14 cellular contexts compared by ENCODE assay signal in genomic region chr4:130359537-130359936, GRCh38.
DNase-seq lines count a peak whose midpoint lies in the region; ATAC-seq, FAIRE-seq and TF ChIP-seq lines count a peak whose summit lies in the region.
"Had no signal": no experiment of that assay in that cellular context is flagged by ENCODE, and none has a peak within 500 bp of the region (broad histone marks: within the 10 kb centered on the region; RNA-seq: fewer than 3 reads in every experiment).

No MANE protein-coding gene starts in this region.

- no peaks in the 10 kb centered on the region for H3K79me2 ChIP-seq in MM.1S (ENCODE audit: low read length)

- no peak overlapping the region for H3K4me2 ChIP-seq in MM.1S (ENCODE audit: low read depth, low read length)

- H3K9ac ChIP-seq in MM.1S (ENCODE audit: low read length) = no peak overlapping the region

- no peaks in the 10 kb centered on the region for H3K9me2 ChIP-seq in MM.1S (replicated peaks; ENCODE audit: insufficient read depth, low read length)

- no peak for DNase-seq in D721Med (ENCODE audit: insufficient read length, low spot score)
- DNase-seq in MM.1S = no peak
- DNase-seq in cerebellar cortex (ENCODE audit: low spot score) = peak; percentile 9
- peak; percentile 5 for DNase-seq in midbrain (lab: John Stamatoyannopoulos, UW)
- no peak for DNase-seq in NCI-H187 treated with DMSO at 0.1 percent for 48 hours (lab: John Stamatoyannopoulos, UW)
- DNase-seq: activated CD4-positive, CD25-positive, alpha-beta regulatory T cell; kidney glomerular epithelial cell; MG63; stimulated activated CD4-positive, alpha-beta T cell treated with anti-CD3 and anti-CD28 coated beads, Interleukin-1b, Interleukin-23, amount 100 ng/mL, for 48 hours; upper lobe of right lung had no signal

- H3K27me3 ChIP-seq in MM.1S (replicated peaks; ENCODE audit: insufficient read depth, low read length) = no peaks in the 10 kb centered on the region
- H3K27me3 ChIP-seq: MG63, upper lobe of right lung had no signal

- peak; percentile 39 for TF ChIP-seq CTCF in D721Med (IDR thresholded peaks at IDR 0.05; ENCODE audit: insufficient read depth, missing control alignments)
- TF ChIP-seq CTCF in MM.1S (IDR thresholded peaks at IDR 0.05; ENCODE audit: low read length) = peak; percentile 43

- ATAC-seq in GM19463 (IDR thresholded peaks at IDR 0.05; ENCODE audit: unreplicated experiment) (no peak), GM18517 (IDR thresholded peaks at IDR 0.05; ENCODE audit: unreplicated experiment) (no peak), HG03159 (IDR thresholded peaks at IDR 0.05; ENCODE audit: unreplicated experiment) (no peak)
- ATAC-seq: upper lobe of right lung had no signal

- no peaks in the 10 kb centered on the region for H3K36me3 ChIP-seq in MM.1S (replicated peaks; ENCODE audit: insufficient read depth, low read length)
- H3K36me3 ChIP-seq: HAP-1, MG63, upper lobe of right lung had no signal

- peak; percentile 63 for FAIRE-seq in D721Med (lab: Jason Lieb, UNC)

- no peaks in the 10 kb centered on the region for H3F3A ChIP-seq in MM.1S (ENCODE audit: insufficient read depth, low read length)

- H4K20me1 ChIP-seq in MM.1S (ENCODE audit: insufficient read depth, low read length) = no peaks in the 10 kb centered on the region

- no peaks in the 10 kb centered on the region for H3K9me3 ChIP-seq in MM.1S (replicated peaks; ENCODE audit: insufficient read depth, low read length)
- H3K9me3 ChIP-seq: HAP-1, MG63, upper lobe of right lung had no signal

- no peak overlapping the region for H2AFZ ChIP-seq in MM.1S (ENCODE audit: low read length)

- H3K27ac ChIP-seq in MM.1S (ENCODE audit: low read length) = no peak overlapping the region
- H3K27ac ChIP-seq: upper lobe of right lung had no signal

- H3K4me3 ChIP-seq in MM.1S (ENCODE audit: low read length) = no peak overlapping the region
- H3K4me3 ChIP-seq: HAP-1, MG63, upper lobe of right lung had no signal

- H3K4me1 ChIP-seq in MM.1S (ENCODE audit: low read length) = 0 out of 2 replicates have a peak, but pooled peaks cover 5% of the 10 kb centered on the region
- H3K4me1 ChIP-seq: HAP-1, upper lobe of right lung had no signal

Comparison
In these comparisons a context has a peak if more than half of its experiments do, and no peak if none do; other contexts are left out.
1. DNase-seq: peak in cerebellar cortex (single experiment) and midbrain (single experiment); none in D721Med (single experiment), MM.1S (single experiment) and NCI-H187 treated with DMSO at 0.1 percent for 48 hours (single experiment).